2 cellular contexts compared by ENCODE assay signal in genomic region chr1:228370439-228370940, GRCh38.
TF ChIP-seq lines count a peak whose summit lies in the region.

No MANE protein-coding gene starts in this region.

TF ChIP-seq in HCT116, 20 proteins besides CTCF, POLR2A, EP300 and RAD21:
- TF ChIP-seq SIN3A (IDR thresholded peaks at IDR 0.05; ENCODE audit: low read depth): no peak
- TF ChIP-seq ELF1 (IDR thresholded peaks at IDR 0.05; ENCODE audit: borderline replicate concordance, low read depth): no peak
- no peak for TF ChIP-seq EZH2phosphoT487 (IDR thresholded peaks at IDR 0.05; ENCODE audit: borderline replicate concordance)
- no peak for TF ChIP-seq CBX3 (IDR thresholded peaks at IDR 0.05; ENCODE audit: low read depth)
- TF ChIP-seq MAX (IDR thresholded peaks at IDR 0.05): no peak
- no peak for TF ChIP-seq ZBTB33 (IDR thresholded peaks at IDR 0.05; ENCODE audit: extremely low read depth, insufficient replicate concordance, low read length)
- no peak for TF ChIP-seq EGR1 (IDR thresholded peaks at IDR 0.05; ENCODE audit: low read depth)
- no peak for TF ChIP-seq SRF (IDR thresholded peaks at IDR 0.05; ENCODE audit: low read depth)
- TF ChIP-seq SP1 (IDR thresholded peaks at IDR 0.05; ENCODE audit: low read depth): no peak

TF ChIP-seq in H1, 55 proteins besides CTCF, POLR2A, EP300 and RAD21:
- no peak for TF ChIP-seq GABPA (IDR thresholded peaks at IDR 0.05; ENCODE audit: borderline replicate concordance, insufficient read depth, low read length)
- no peak for TF ChIP-seq E2F6 (IDR thresholded peaks at IDR 0.05)
- no peak for TF ChIP-seq JUN (IDR thresholded peaks at IDR 0.05; ENCODE audit: low read depth, low read length)
- TF ChIP-seq RXRA (IDR thresholded peaks at IDR 0.05; ENCODE audit: insufficient read depth, low read depth, low read length): no peak
